15 cellular contexts compared by ENCODE assay signal in the genomic region with DNA sequence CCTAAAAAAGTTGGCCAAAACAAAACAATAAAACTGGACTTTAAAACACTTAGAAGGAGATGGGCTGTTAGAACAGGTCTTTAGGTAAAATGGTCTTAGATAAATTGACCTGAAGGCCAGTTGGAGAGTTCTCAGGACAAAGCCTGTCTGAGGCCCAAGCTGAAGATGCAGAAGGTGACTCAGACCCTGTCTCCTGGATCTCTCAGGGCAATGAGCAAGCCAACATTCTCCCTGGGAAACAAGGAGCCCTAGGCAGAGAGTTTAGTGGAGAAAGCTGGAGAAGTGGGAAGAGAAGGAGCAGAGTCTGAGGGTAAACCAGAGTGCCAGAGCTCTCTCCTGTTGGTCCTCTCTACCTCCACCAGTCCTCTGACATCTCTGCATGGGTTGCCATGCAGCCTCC.
DNase-seq lines count a peak whose midpoint lies in the region; ATAC-seq and TF ChIP-seq lines count a peak whose summit lies in the region.
"Had no signal": no experiment of that assay in that cellular context is flagged by ENCODE, and none has a peak within 500 bp of the region (broad histone marks: within the 10 kb centered on the region; RNA-seq: fewer than 3 reads in every experiment).

No MANE protein-coding gene starts in this region.

- no peaks in the 10 kb centered on the region for H3K36me3 ChIP-seq in GM23338 (ENCODE audit: insufficient read depth)
- no peaks in the 10 kb centered on the region for H3K36me3 ChIP-seq in mammary epithelial cell (ENCODE audit: insufficient read depth, low read length)
- no peaks in the 10 kb centered on the region for H3K36me3 ChIP-seq in ascending aorta

- DNase-seq in GM23338 (ENCODE audit: low spot score) = no peak
- DNase-seq in mammary epithelial cell = peak; percentile 6
- peak in 1 of 2 donors; percentile 22 for DNase-seq in foreskin keratinocyte
- DNase-seq in ascending aorta (ENCODE audit: low spot score in 2 of 2) = no peak
- DNase-seq in epidermal melanocyte (ENCODE audit: insufficient read length, low spot score) = no peak
- DNase-seq: ACHN; AML-193; CD4-positive, alpha-beta memory T cell; DMS153; DMS79; GDM1; H9 had no signal

- BruUV-seq in mammary epithelial cell (replicated peaks; lab: Mats Ljungman, UMichigan) = no TSS peak

- TF ChIP-seq CTCF in GM23338 (conservative IDR thresholded peaks at IDR 0.05; ENCODE audit: low read depth in 2 of 2) (no peak), mammary epithelial cell (conservative IDR thresholded peaks at IDR 0.05 in 1 of 2, IDR thresholded peaks at IDR 0.05 in 1 of 2; ENCODE audit: extremely low read depth in 1 of 2, insufficient read depth in 1 of 2, low read depth in 1 of 2, low read length in 2 of 2) (no peak), foreskin keratinocyte (conservative IDR thresholded peaks at IDR 0.05) (no peak), ascending aorta (IDR thresholded peaks at IDR 0.05) (no peak)

- peaks cover 5% of the 10 kb centered on the region for H3K27me3 Mint-ChIP-seq in GM23338 (ENCODE audit: insufficient read depth, low read depth, poor library complexity)

- peaks cover 4% of the 10 kb centered on the region for H3K9me2 ChIP-seq in GM23338 (ENCODE audit: insufficient read depth)

- H3K4me1 ChIP-seq in GM23338 (ENCODE audit: insufficient read depth) (no peaks in the 10 kb centered on the region), mammary epithelial cell (ENCODE audit: insufficient read depth, low read length) (no peaks in the 10 kb centered on the region), foreskin keratinocyte (no peaks in the 10 kb centered on the region), ascending aorta (no peaks in the 10 kb centered on the region)

- no peak overlapping the region for H3K27ac Mint-ChIP-seq in GM23338
- H3K27ac Mint-ChIP-seq: CD4-positive, alpha-beta memory T cell; H9 had no signal

- no peak overlapping the region for H3K4me3 Mint-ChIP-seq in GM23338
- H3K4me3 Mint-ChIP-seq: CD4-positive, alpha-beta memory T cell; H9 had no signal

- H3K4me2 ChIP-seq in GM23338 (no peak overlapping the region), mammary epithelial cell (ENCODE audit: insufficient read depth, low read depth, low read length) (no peak overlapping the region)

- intact Hi-C loops in mammary epithelial cell (cut with micrococcal nuclease) = no loop called here
- intact Hi-C loops in ascending aorta (cut with DNase I) = no loop called here

- H4K20me1 ChIP-seq in GM23338 (replicated peaks; ENCODE audit: insufficient read depth) (no peaks in the 10 kb centered on the region), mammary epithelial cell (ENCODE audit: insufficient read depth, low read length) (no peaks in the 10 kb centered on the region)

- H3K79me2 ChIP-seq in GM23338 (replicated peaks; ENCODE audit: insufficient read depth) (no peaks in the 10 kb centered on the region), mammary epithelial cell (ENCODE audit: insufficient read depth, low read length) (no peaks in the 10 kb centered on the region)

- no peaks in the 10 kb centered on the region for H3F3A ChIP-seq in GM23338 (replicated peaks; ENCODE audit: low read depth)

- H3K9me3 Mint-ChIP-seq in GM23338 = peaks cover 2% of the 10 kb centered on the region; the same call in 1 of the 3 replicates

- in situ Hi-C loops in mammary epithelial cell (cut with MboI; ENCODE audit: low sequenced_read_pairs in 2 of 2) = loop anchor here in 1 of 2 donors (10.0 kb wide), 1 partner anchor 287 kb away; no protein-coding TSS in a partner anchor

- H3K9me3 ChIP-seq in mammary epithelial cell (replicated peaks; ENCODE audit: insufficient read depth, low read length) (no peaks in the 10 kb centered on the region), ascending aorta (peaks cover 0 to 7% of the 10 kb centered on the region in 2 donors)

- no peaks in the 10 kb centered on the region; the same call in 2 of the 3 replicates for H3K4me1 Mint-ChIP-seq in GM23338
- H3K4me1 Mint-ChIP-seq: CD4-positive, alpha-beta memory T cell had no signal

- H2AFZ ChIP-seq in GM23338 (0 out of 2 replicates have a peak overlapping the region, but pooled peaks have one; percentile 52), mammary epithelial cell (ENCODE audit: low read depth, low read length) (no peak overlapping the region)

- H3K4me3 ChIP-seq in GM23338 = no peak overlapping the region
- H3K4me3 ChIP-seq in mammary epithelial cell (replicated peaks in 1 of 3; ENCODE audit: insufficient read depth in 1 of 3, low read depth in 2 of 3, low read length in 3 of 3) = no peak overlapping the region
- H3K4me3 ChIP-seq in ascending aorta = no peak overlapping the region

- CTCF ChIA-PET in mammary epithelial cell (lab: Charles Lee; ENCODE audit: low non-redundant PET) = no interaction called here

- no peak overlapping the region for H3K9ac ChIP-seq in mammary epithelial cell (ENCODE audit: insufficient read depth, low read length)

- dilution Hi-C loops in mammary epithelial cell (cut with HindIII; ENCODE audit: low sequenced_read_pairs) = loop anchor here (5.0 to 25.0 kb wide), 2 partner anchors 90 to 295 kb away; no protein-coding TSS in a partner anchor

- ATAC-seq in GM23338 (no peak), foreskin keratinocyte (peak; percentile 59), HG03521 (IDR thresholded peaks at IDR 0.05; ENCODE audit: unreplicated experiment) (no peak)

- no peak overlapping the region for H3K27ac ChIP-seq in GM23338 (ENCODE audit: low read depth)
- H3K27ac ChIP-seq in mammary epithelial cell (ENCODE audit: insufficient read depth, low read depth, low read length) = no peak overlapping the region
- no peak overlapping the region for H3K27ac ChIP-seq in foreskin keratinocyte
- no peak overlapping the region for H3K27ac ChIP-seq in ascending aorta
- H3K27ac ChIP-seq: C4-2B, HL-60 had no signal

- peaks cover under 1% of the 10 kb centered on the region; the same call in 1 of the 3 replicates for H3K36me3 Mint-ChIP-seq in GM23338 (ENCODE audit: low read depth)

- H3K27me3 ChIP-seq in GM23338 (ENCODE audit: insufficient read depth) (no peaks in the 10 kb centered on the region), mammary epithelial cell (ENCODE audit: insufficient read depth, low read length) (no peaks in the 10 kb centered on the region), foreskin keratinocyte (peaks cover 3% of the 10 kb centered on the region), ascending aorta (no peaks in the 10 kb centered on the region)

TF ChIP-seq in GM23338, 12 proteins besides CTCF, POLR2A, EP300 and RAD21 (continues in another document):
- TF ChIP-seq JUNB (IDR thresholded peaks at IDR 0.05; ENCODE audit: unreplicated experiment) = no peak
- TF ChIP-seq, protein P1, sequence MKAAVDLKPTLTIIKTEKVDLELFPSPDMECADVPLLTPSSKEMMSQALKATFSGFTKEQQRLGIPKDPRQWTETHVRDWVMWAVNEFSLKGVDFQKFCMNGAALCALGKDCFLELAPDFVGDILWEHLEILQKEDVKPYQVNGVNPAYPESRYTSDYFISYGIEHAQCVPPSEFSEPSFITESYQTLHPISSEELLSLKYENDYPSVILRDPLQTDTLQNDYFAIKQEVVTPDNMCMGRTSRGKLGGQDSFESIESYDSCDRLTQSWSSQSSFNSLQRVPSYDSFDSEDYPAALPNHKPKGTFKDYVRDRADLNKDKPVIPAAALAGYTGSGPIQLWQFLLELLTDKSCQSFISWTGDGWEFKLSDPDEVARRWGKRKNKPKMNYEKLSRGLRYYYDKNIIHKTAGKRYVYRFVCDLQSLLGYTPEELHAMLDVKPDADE (IDR thresholded peaks at IDR 0.05) = no peak
